In genomic region chr12:114479831-114480230, GRCh38 we compare ENCODE assay signal across 1 cellular context.
TF ChIP-seq lines count a peak whose summit lies in the region.

No MANE protein-coding gene starts in this region.

TF ChIP-seq in liver, 16 proteins besides CTCF, POLR2A, EP300 and RAD21 (continued from another document):
- TF ChIP-seq EGR1 (IDR thresholded peaks at IDR 0.05; ENCODE audit: low read depth in 2 of 2) = no peak
- no peak for TF ChIP-seq SP1 (IDR thresholded peaks at IDR 0.05)
- no peak for TF ChIP-seq NR2F2 (IDR thresholded peaks at IDR 0.05)
- no peak for TF ChIP-seq GABPA (IDR thresholded peaks at IDR 0.05 in 1 of 2, conservative IDR thresholded peaks at IDR 0.05 in 1 of 2)
- TF ChIP-seq FOXA1 (IDR thresholded peaks at IDR 0.05) = no peak
